ENCODE assay signal across 1 cellular context in the genomic region with DNA sequence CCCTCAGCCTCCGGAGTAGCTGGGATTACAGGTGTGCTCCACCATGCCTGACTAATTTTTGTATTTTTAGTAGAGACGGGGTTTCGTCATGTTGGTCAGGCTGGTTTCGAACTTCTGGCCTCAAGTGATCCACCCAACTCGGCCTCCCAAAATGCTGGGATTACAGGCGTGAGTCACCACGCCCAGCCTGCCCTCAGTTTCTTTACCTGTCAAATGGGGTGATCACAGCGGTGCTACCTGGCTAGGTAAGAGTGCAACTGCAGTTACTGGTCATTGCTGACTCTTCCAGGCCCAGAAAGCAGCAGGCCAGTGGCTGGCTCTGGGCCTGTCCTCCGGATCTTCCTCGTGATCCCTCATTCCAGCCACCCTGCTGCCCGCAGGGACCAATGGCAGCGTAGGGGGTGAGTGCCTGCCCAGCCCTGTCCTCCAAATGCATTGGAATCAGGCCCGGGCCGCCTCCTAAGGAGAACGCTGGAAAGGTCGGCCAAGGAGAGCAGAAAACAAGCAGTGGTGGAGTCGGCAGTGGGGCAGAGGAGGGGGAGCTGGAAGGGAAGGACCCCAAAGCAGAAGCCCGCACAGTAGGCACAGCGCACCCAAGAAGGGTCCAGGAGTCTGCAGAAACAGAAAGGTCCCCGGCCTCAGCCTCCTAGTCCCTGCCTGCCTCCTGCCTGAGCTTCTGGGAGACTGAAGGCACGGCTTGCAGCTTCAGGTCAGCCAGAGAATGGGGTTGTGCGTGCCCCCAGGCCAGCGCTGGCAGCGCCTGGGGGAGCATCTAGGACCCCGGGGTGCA.
TF ChIP-seq lines count a peak whose summit lies in the region.

No MANE protein-coding gene starts in this region.

TF ChIP-seq in WTC11, 78 proteins besides CTCF, POLR2A, EP300 and RAD21 (continued from another document):
- TF ChIP-seq, protein P1, sequence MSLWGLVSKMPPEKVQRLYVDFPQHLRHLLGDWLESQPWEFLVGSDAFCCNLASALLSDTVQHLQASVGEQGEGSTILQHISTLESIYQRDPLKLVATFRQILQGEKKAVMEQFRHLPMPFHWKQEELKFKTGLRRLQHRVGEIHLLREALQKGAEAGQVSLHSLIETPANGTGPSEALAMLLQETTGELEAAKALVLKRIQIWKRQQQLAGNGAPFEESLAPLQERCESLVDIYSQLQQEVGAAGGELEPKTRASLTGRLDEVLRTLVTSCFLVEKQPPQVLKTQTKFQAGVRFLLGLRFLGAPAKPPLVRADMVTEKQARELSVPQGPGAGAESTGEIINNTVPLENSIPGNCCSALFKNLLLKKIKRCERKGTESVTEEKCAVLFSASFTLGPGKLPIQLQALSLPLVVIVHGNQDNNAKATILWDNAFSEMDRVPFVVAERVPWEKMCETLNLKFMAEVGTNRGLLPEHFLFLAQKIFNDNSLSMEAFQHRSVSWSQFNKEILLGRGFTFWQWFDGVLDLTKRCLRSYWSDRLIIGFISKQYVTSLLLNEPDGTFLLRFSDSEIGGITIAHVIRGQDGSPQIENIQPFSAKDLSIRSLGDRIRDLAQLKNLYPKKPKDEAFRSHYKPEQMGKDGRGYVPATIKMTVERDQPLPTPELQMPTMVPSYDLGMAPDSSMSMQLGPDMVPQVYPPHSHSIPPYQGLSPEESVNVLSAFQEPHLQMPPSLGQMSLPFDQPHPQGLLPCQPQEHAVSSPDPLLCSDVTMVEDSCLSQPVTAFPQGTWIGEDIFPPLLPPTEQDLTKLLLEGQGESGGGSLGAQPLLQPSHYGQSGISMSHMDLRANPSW (CRISPR knock-in tag; conservative IDR thresholded peaks at IDR 0.05; ENCODE audit: low read depth) = no peak
- TF ChIP-seq, protein P2, sequence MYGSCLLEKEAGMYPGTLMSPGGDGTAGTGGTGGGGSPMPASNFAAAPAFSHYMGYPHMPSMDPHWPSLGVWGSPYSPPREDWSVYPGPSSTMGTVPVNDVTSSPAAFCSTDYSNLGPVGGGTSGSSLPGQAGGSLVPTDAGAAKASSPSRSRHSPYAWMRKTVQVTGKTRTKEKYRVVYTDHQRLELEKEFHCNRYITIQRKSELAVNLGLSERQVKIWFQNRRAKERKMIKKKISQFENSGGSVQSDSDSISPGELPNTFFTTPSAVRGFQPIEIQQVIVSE (CRISPR knock-in tag; IDR thresholded peaks at IDR 0.05; ENCODE audit: borderline replicate concordance) = no peak
- TF ChIP-seq, protein P3, sequence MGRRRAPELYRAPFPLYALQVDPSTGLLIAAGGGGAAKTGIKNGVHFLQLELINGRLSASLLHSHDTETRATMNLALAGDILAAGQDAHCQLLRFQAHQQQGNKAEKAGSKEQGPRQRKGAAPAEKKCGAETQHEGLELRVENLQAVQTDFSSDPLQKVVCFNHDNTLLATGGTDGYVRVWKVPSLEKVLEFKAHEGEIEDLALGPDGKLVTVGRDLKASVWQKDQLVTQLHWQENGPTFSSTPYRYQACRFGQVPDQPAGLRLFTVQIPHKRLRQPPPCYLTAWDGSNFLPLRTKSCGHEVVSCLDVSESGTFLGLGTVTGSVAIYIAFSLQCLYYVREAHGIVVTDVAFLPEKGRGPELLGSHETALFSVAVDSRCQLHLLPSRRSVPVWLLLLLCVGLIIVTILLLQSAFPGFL (CRISPR knock-in tag; IDR thresholded peaks at IDR 0.05; ENCODE audit: borderline replicate concordance) = no peak
- TF ChIP-seq, protein P4, sequence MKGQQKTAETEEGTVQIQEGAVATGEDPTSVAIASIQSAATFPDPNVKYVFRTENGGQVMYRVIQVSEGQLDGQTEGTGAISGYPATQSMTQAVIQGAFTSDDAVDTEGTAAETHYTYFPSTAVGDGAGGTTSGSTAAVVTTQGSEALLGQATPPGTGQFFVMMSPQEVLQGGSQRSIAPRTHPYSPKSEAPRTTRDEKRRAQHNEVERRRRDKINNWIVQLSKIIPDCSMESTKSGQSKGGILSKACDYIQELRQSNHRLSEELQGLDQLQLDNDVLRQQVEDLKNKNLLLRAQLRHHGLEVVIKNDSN (CRISPR knock-in tag; IDR thresholded peaks at IDR 0.05) = no peak
- no peak for TF ChIP-seq ZNF121 (CRISPR knock-in tag; IDR thresholded peaks at IDR 0.05)
- TF ChIP-seq, protein P5, sequence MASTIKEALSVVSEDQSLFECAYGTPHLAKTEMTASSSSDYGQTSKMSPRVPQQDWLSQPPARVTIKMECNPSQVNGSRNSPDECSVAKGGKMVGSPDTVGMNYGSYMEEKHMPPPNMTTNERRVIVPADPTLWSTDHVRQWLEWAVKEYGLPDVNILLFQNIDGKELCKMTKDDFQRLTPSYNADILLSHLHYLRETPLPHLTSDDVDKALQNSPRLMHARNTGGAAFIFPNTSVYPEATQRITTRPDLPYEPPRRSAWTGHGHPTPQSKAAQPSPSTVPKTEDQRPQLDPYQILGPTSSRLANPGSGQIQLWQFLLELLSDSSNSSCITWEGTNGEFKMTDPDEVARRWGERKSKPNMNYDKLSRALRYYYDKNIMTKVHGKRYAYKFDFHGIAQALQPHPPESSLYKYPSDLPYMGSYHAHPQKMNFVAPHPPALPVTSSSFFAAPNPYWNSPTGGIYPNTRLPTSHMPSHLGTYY (CRISPR knock-in tag; IDR thresholded peaks at IDR 0.05) = no peak
- TF ChIP-seq TEAD1 (CRISPR knock-in tag; IDR thresholded peaks at IDR 0.05) = no peak
- TF ChIP-seq, protein P6, sequence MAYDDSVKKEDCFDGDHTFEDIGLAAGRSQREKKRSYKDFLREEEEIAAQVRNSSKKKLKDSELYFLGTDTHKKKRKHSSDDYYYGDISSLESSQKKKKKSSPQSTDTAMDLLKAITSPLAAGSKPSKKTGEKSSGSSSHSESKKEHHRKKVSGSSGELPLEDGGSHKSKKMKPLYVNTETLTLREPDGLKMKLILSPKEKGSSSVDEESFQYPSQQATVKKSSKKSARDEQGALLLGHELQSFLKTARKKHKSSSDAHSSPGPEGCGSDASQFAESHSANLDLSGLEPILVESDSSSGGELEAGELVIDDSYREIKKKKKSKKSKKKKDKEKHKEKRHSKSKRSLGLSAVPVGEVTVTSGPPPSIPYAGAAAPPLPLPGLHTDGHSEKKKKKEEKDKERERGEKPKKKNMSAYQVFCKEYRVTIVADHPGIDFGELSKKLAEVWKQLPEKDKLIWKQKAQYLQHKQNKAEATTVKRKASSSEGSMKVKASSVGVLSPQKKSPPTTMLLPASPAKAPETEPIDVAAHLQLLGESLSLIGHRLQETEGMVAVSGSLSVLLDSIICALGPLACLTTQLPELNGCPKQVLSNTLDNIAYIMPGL (CRISPR knock-in tag; IDR thresholded peaks at IDR 0.05) = no peak
- TF ChIP-seq TEAD4 (CRISPR knock-in tag; IDR thresholded peaks at IDR 0.05) = no peak
- TF ChIP-seq GRHL2 (CRISPR knock-in tag; IDR thresholded peaks at IDR 0.05; ENCODE audit: insufficient replicate concordance, severe bottlenecking) = no peak
- TF ChIP-seq, protein P7, sequence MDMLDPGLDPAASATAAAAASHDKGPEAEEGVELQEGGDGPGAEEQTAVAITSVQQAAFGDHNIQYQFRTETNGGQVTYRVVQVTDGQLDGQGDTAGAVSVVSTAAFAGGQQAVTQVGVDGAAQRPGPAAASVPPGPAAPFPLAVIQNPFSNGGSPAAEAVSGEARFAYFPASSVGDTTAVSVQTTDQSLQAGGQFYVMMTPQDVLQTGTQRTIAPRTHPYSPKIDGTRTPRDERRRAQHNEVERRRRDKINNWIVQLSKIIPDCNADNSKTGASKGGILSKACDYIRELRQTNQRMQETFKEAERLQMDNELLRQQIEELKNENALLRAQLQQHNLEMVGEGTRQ (CRISPR knock-in tag; IDR thresholded peaks at IDR 0.05) = no peak
- TF ChIP-seq, protein P8, sequence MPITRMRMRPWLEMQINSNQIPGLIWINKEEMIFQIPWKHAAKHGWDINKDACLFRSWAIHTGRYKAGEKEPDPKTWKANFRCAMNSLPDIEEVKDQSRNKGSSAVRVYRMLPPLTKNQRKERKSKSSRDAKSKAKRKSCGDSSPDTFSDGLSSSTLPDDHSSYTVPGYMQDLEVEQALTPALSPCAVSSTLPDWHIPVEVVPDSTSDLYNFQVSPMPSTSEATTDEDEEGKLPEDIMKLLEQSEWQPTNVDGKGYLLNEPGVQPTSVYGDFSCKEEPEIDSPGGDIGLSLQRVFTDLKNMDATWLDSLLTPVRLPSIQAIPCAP (CRISPR knock-in tag; IDR thresholded peaks at IDR 0.05) = no peak
- TF ChIP-seq, protein P9, sequence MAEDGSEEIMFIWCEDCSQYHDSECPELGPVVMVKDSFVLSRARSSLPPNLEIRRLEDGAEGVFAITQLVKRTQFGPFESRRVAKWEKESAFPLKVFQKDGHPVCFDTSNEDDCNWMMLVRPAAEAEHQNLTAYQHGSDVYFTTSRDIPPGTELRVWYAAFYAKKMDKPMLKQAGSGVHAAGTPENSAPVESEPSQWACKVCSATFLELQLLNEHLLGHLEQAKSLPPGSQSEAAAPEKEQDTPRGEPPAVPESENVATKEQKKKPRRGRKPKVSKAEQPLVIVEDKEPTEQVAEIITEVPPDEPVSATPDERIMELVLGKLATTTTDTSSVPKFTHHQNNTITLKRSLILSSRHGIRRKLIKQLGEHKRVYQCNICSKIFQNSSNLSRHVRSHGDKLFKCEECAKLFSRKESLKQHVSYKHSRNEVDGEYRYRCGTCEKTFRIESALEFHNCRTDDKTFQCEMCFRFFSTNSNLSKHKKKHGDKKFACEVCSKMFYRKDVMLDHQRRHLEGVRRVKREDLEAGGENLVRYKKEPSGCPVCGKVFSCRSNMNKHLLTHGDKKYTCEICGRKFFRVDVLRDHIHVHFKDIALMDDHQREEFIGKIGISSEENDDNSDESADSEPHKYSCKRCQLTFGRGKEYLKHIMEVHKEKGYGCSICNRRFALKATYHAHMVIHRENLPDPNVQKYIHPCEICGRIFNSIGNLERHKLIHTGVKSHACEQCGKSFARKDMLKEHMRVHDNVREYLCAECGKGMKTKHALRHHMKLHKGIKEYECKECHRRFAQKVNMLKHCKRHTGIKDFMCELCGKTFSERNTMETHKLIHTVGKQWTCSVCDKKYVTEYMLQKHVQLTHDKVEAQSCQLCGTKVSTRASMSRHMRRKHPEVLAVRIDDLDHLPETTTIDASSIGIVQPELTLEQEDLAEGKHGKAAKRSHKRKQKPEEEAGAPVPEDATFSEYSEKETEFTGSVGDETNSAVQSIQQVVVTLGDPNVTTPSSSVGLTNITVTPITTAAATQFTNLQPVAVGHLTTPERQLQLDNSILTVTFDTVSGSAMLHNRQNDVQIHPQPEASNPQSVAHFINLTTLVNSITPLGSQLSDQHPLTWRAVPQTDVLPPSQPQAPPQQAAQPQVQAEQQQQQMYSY (CRISPR knock-in tag; IDR thresholded peaks at IDR 0.05) = no peak
- no peak for TF ChIP-seq ZNF416 (CRISPR knock-in tag; IDR thresholded peaks at IDR 0.05)
- TF ChIP-seq TCF7 (CRISPR knock-in tag; IDR thresholded peaks at IDR 0.05; ENCODE audit: low read depth) = no peak
- TF ChIP-seq RORB (CRISPR knock-in tag; IDR thresholded peaks at IDR 0.05) = no peak
